In the genomic region with DNA sequence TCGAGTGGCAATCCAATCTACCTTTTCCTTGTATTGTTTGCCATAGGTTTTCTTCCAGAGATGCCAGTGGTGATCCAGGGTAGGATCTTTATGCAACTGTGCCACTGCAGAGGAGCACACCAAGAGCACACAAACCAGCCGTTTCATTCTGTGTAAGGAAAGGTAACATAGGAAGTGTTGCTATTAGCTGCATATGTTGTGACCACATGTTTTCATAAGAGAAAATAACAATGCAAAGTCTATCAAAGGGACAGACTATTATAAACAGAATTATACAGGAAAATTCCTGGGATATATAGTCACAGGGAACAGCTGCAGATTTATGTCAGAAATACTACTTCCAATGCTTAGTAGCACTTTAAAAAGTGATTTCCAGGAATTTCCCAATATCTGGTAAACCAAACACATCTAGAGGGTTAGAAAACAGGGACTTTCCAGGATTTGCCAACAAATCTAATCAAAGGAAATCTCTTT, we compare ENCODE assay signal across 9 cellular contexts. TPM values are rescaled to one million over a fixed set of nuclear protein-coding genes. Genes with fewer than 3 reads are reported as not detected.
DNase-seq lines count a peak whose midpoint lies in the region; ATAC-seq and TF ChIP-seq lines count a peak whose summit lies in the region.
"Had no signal": no experiment of that assay in that cellular context is flagged by ENCODE, and none has a peak within 500 bp of the region (broad histone marks: within the 10 kb centered on the region; RNA-seq: fewer than 3 reads in every experiment).

No MANE protein-coding gene starts in this region.

- peak in 2 of 8 donors; percentile 24 to 37 for ATAC-seq in heart right ventricle
- ATAC-seq in activated CD8-positive, alpha-beta T cell treated with anti-CD3 and anti-CD28 coated beads for 36 hours, result no peak
- ATAC-seq in upper lobe of right lung, result peak; percentile 51

- 51 to 66% methylated on average over 2 of the region's 2 CpGs for WGBS in heart right ventricle, 2 donors

- no peaks in the 10 kb centered on the region for H3K27me3 ChIP-seq in heart right ventricle
- H3K27me3 ChIP-seq in upper lobe of right lung, result no peaks in the 10 kb centered on the region

- no peak for DNase-seq in heart right ventricle
- no peak for DNase-seq in cardiac septum (ENCODE audit: low spot score)
- DNase-seq in activated CD8-positive, alpha-beta T cell treated with anti-CD3 and anti-CD28 coated beads for 36 hours, result no peak
- DNase-seq in kidney glomerular epithelial cell (lab: John Stamatoyannopoulos, UW), result peak; percentile 48
- DNase-seq in upper lobe of right lung, result no peak
- no peak for DNase-seq in activated CD4-positive, alpha-beta T cell treated with anti-CD3 and anti-CD28 coated beads for 48 hours
- no peak for DNase-seq in Kasumi-1 (lab: John Stamatoyannopoulos, UW)
- DNase-seq in occipital lobe (lab: John Stamatoyannopoulos, UW), result no peak

- H3K36me3 ChIP-seq in heart right ventricle, result peaks cover 0 to 23% (median 0%) of the 10 kb centered on the region in 9 donors
- H3K36me3 ChIP-seq in upper lobe of right lung, result no peaks in the 10 kb centered on the region

- peaks cover 23% of the 10 kb centered on the region for H3K36me3 Mint-ChIP-seq in activated CD8-positive, alpha-beta T cell treated with anti-CD3 and anti-CD28 coated beads for 36 hours (ENCODE audit: low read depth)

- H3K4me1 ChIP-seq in heart right ventricle (peaks cover 0 to 55% (median 0%) of the 10 kb centered on the region in 9 donors), upper lobe of right lung (peaks cover 14% of the 10 kb centered on the region)

- CTCF ChIA-PET in activated CD8-positive, alpha-beta T cell treated with anti-CD3 and anti-CD28 coated beads for 36 hours (lab: Charles Lee), result interaction anchor here (1.3 to 2.6 kb wide), 3 partner anchors 12 to 217 kb away, joined by 3 to 10 read pairs (median 6); partner anchors contain the start of gene ANXA9

- no peaks in the 10 kb centered on the region for H3K9me3 Mint-ChIP-seq in activated CD8-positive, alpha-beta T cell treated with anti-CD3 and anti-CD28 coated beads for 36 hours

- peak overlapping the region in 7 of 10 donors; percentile 34 to 93 (median 58) for H3K27ac ChIP-seq in heart right ventricle
- H3K27ac ChIP-seq in upper lobe of right lung, result peak overlapping the region; percentile 84

- peak overlapping the region in 8 of 10 donors; percentile 30 to 59 (median 46) for H3K4me3 ChIP-seq in heart right ventricle
- peak overlapping the region; percentile 48 for H3K4me3 ChIP-seq in upper lobe of right lung

- no peaks in the 10 kb centered on the region for H3K27me3 Mint-ChIP-seq in activated CD8-positive, alpha-beta T cell treated with anti-CD3 and anti-CD28 coated beads for 36 hours

- H3K27ac Mint-ChIP-seq in activated CD8-positive, alpha-beta T cell treated with anti-CD3 and anti-CD28 coated beads for 36 hours, result peak overlapping the region; percentile 95

- peaks cover 39% of the 10 kb centered on the region for H3K4me1 Mint-ChIP-seq in activated CD8-positive, alpha-beta T cell treated with anti-CD3 and anti-CD28 coated beads for 36 hours (ENCODE audit: low read depth)
- H3K4me1 Mint-ChIP-seq: brain had no signal

- H3K4me3 Mint-ChIP-seq in activated CD8-positive, alpha-beta T cell treated with anti-CD3 and anti-CD28 coated beads for 36 hours, result peak overlapping the region; percentile 90

- H3K9me3 ChIP-seq in heart right ventricle (peaks cover 0 to 5% (median 0%) of the 10 kb centered on the region in 11 donors), upper lobe of right lung (no peaks in the 10 kb centered on the region)

- TF ChIP-seq CTCF in heart right ventricle (IDR thresholded peaks at IDR 0.05), result no peak
- no peak for TF ChIP-seq CTCF in activated CD8-positive, alpha-beta T cell treated with anti-CD3 and anti-CD28 coated beads for 36 hours (IDR thresholded peaks at IDR 0.05)
- TF ChIP-seq CTCF in upper lobe of right lung (IDR thresholded peaks at IDR 0.05), result no peak

- POLR2A ChIA-PET in activated CD8-positive, alpha-beta T cell treated with anti-CD3 and anti-CD28 coated beads for 36 hours (lab: Charles Lee), result interaction anchor here (0.8 to 1.0 kb wide), 2 partner anchors 9 to 157 kb away, joined by 4 read pairs; no protein-coding TSS in a partner anchor

- intact Hi-C loops in heart right ventricle (cut with DNase I), result no loop called here
- intact Hi-C loops in cardiac septum (cut with DNase I), result no loop called here
- intact Hi-C loops in activated CD8-positive, alpha-beta T cell treated with anti-CD3 and anti-CD28 coated beads for 36 hours (cut with micrococcal nuclease), result loop anchor here (10.0 kb wide), 1 partner anchor 50 kb away; no protein-coding TSS in a partner anchor
- intact Hi-C loops in upper lobe of right lung (cut with DNase I), result no loop called here

RNA-seq across cellular contexts. Expression of gene CTSS, which starts 0.9 kb away (rescaled TPM):
- total RNA-seq in heart right ventricle, result 100 to 1,000 TPM in 1 of 10 donors, 10 to 100 TPM in 9; 11.9 to 201 (median 18.2) TPM
- 1 to 10 TPM; 6.5 to 8.7 TPM for polyA plus RNA-seq in heart right ventricle
- 18.9 TPM for total RNA-seq in cardiac septum
- 10 to 100 TPM; 36.7 to 38.4 TPM for total RNA-seq in activated CD8-positive, alpha-beta T cell treated with anti-CD3 and anti-CD28 coated beads for 36 hours
- total RNA-seq in upper lobe of right lung, result 533 TPM
- total RNA-seq in occipital lobe, result 11.9 TPM

RNA-seq across cellular contexts. Expression of gene CTSK, which starts 43.4 kb away (rescaled TPM):
- total RNA-seq in heart right ventricle (10 to 100 TPM in 1 of 10 donors, 1 to 10 TPM in 9; 2.1 to 10.1 (median 6.6) TPM), cardiac septum (10.8 TPM), upper lobe of right lung (35.5 TPM), occipital lobe (7.2 TPM)
- polyA plus RNA-seq in heart right ventricle, result 1 to 10 TPM; 2.6 to 4.9 TPM
- total RNA-seq in activated CD8-positive, alpha-beta T cell treated with anti-CD3 and anti-CD28 coated beads for 36 hours, result 1 to 10 TPM; 2.9 to 3.6 TPM

RNA-seq across cellular contexts. Expression of gene HORMAD1, which starts 44.0 kb away (rescaled TPM):
- total RNA-seq in heart right ventricle, result under 1 TPM in 2 of 10 donors, not detected in 8; 0.23 to 0.33 TPM
- polyA plus RNA-seq in heart right ventricle, result not detected
- not detected for total RNA-seq in cardiac septum
- not detected for total RNA-seq in activated CD8-positive, alpha-beta T cell treated with anti-CD3 and anti-CD28 coated beads for 36 hours
- 1.2 TPM for total RNA-seq in upper lobe of right lung
- total RNA-seq in occipital lobe, result 0.78 TPM
